ENCODE assay signal across 28 cellular contexts in genomic region chr4:24369630-24370029, GRCh38.
"Had no signal": no experiment of that assay in that cellular context is flagged by ENCODE, and none has a peak within 500 bp of the region (broad histone marks: within the 10 kb centered on the region; RNA-seq: fewer than 3 reads in every experiment).

No MANE protein-coding gene starts in this region.

- H3K4me3 Mint-ChIP-seq: natural killer cell; nephron; neural progenitor cell; stimulated activated effector memory CD8-positive, alpha-beta T cell treated with anti-CD3 and anti-CD28 coated beads, Interleukin-12 subunit alpha, Interleukin-12 subunit beta, amount 100 ng/mL, for 72 hours; stimulated activated naive B cell treated with anti-CD40 and anti-IgM and Interleukin-4, amounts not matched to agents 10 μg/mL and 1 μg/mL and 100 μg/mL, for 72 hours; stimulated activated naive CD8-positive, alpha-beta T cell treated with anti-CD3 and anti-CD28 coated beads, Interleukin-15, Interleukin-2, amounts not matched to agents 100 ng/mL and 50 ng/mL, for 24 hours; type B pancreatic cell had no signal

- H3K27me3 ChIP-seq: neural progenitor cell, ovary, right lobe of liver, sigmoid colon, stomach, suprapubic skin, testis, tibial artery, transverse colon, upper lobe of right lung, uterus had no signal

- H3K36me3 ChIP-seq: neural progenitor cell, ovary, right lobe of liver, sigmoid colon, stomach, suprapubic skin, tibial artery, transverse colon, upper lobe of right lung, uterus had no signal

- H3K4me1 Mint-ChIP-seq: natural killer cell; stimulated activated effector memory CD8-positive, alpha-beta T cell treated with anti-CD3 and anti-CD28 coated beads, Interleukin-12 subunit alpha, Interleukin-12 subunit beta, amount 100 ng/mL, for 72 hours; stimulated activated naive B cell treated with anti-CD40 and anti-IgM and Interleukin-4, amounts not matched to agents 10 μg/mL and 1 μg/mL and 100 μg/mL, for 72 hours had no signal

- H3K9me3 ChIP-seq: ovary, psoas muscle, right lobe of liver, sigmoid colon, stomach, suprapubic skin, testis, tibial artery, transverse colon, upper lobe of right lung, uterus had no signal

- H3K4me1 ChIP-seq: parathyroid adenoma, sigmoid colon, suprapubic skin, tibial artery, transverse colon, upper lobe of right lung, uterus had no signal

- H3K9me3 Mint-ChIP-seq: nephron; stimulated activated naive B cell treated with anti-CD40 and anti-IgM and Interleukin-4, amounts not matched to agents 10 μg/mL and 1 μg/mL and 100 μg/mL, for 72 hours; type B pancreatic cell had no signal

- H3K27me3 Mint-ChIP-seq: type B pancreatic cell had no signal

- H3K36me3 Mint-ChIP-seq: natural killer cell; neural progenitor cell; stimulated activated effector memory CD8-positive, alpha-beta T cell treated with anti-CD3 and anti-CD28 coated beads, Interleukin-12 subunit alpha, Interleukin-12 subunit beta, amount 100 ng/mL, for 72 hours; stimulated activated naive B cell treated with anti-CD40 and anti-IgM and Interleukin-4, amounts not matched to agents 10 μg/mL and 1 μg/mL and 100 μg/mL, for 72 hours; type B pancreatic cell had no signal

- DNase-seq: natural killer cell; occipital lobe; ovary; psoas muscle; right cardiac atrium; right lobe of liver; sigmoid colon; small intestine; stimulated activated CD4-positive, alpha-beta T cell treated with anti-CD3 and anti-CD28 coated beads, Interleukin-15, amount 100 ng/mL, for 24 hours; stimulated activated CD4-positive, alpha-beta T cell treated with anti-CD3 and anti-CD28 coated beads, Interleukin-2, amount 100 ng/mL, for 24 hours; stimulated activated CD4-positive, alpha-beta T cell treated with anti-CD3 and anti-CD28 coated beads, Interleukin-2, amount 100 ng/mL, for 48 hours; stimulated activated CD4-positive, alpha-beta T cell treated with anti-CD3 and anti-CD28 coated beads, Interleukin-4, amount 100 ng/mL, for 24 hours; stimulated activated naive B cell treated with anti-CD40 and anti-IgM and Interleukin-4, amounts not matched to agents 10 μg/mL and 1 μg/mL and 100 μg/mL, for 72 hours; stimulated activated naive CD4-positive, alpha-beta T cell treated with Interleukin-2 at 50 U/mL for 16 hours; stomach; testis; tibial artery; transverse colon; upper lobe of right lung; uterus had no signal

- H3K27ac ChIP-seq: neural progenitor cell, ovary, parathyroid adenoma, psoas muscle, right lobe of liver, sigmoid colon, stomach, suprapubic skin, testis, tibial artery, transverse colon, upper lobe of right lung, uterus had no signal

- H3K27ac Mint-ChIP-seq: natural killer cell; nephron; neural progenitor cell; progenitor cell of endocrine pancreas; stimulated activated effector memory CD8-positive, alpha-beta T cell treated with anti-CD3 and anti-CD28 coated beads, Interleukin-12 subunit alpha, Interleukin-12 subunit beta, amount 100 ng/mL, for 72 hours; stimulated activated naive B cell treated with anti-CD40 and anti-IgM and Interleukin-4, amounts not matched to agents 10 μg/mL and 1 μg/mL and 100 μg/mL, for 72 hours; stimulated activated naive CD8-positive, alpha-beta T cell treated with anti-CD3 and anti-CD28 coated beads, Interleukin-15, Interleukin-2, amounts not matched to agents 100 ng/mL and 50 ng/mL, for 24 hours; type B pancreatic cell had no signal

- H3K4me3 ChIP-seq: neural progenitor cell, ovary, psoas muscle, right lobe of liver, sigmoid colon, stomach, suprapubic skin, testis, tibial artery, transverse colon, upper lobe of right lung, uterus had no signal

- H3K9ac ChIP-seq: neural progenitor cell, parathyroid adenoma had no signal
